Comparison of ENCODE assay signal across 9 cellular contexts in the genomic region with DNA sequence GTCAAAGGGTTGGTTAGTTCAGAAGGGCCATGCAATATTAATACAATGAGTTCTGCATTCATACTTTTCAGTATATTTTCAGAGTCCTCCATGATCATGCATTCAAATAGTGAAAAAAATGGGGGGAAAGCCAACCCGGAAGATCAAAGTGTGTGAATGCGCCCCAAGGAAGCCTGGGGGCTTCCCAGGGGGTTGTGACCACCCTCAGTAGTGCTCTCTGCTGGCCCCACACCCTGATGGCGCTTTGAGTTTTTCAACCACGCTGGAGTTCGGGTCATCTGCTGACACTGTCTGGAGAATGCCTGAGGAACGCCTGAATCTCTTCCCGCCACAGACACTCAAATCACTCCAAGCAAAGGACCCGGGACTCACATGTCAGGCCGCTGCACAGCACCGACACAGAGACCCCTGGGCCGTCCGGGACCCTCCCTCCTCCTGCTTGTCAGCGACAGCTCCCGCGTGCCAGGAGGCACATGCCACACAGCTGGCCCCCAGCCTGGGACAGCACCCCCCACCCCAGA. TPM values are rescaled to one million over a fixed set of nuclear protein-coding genes. Genes with fewer than 3 reads are reported as not detected.
DNase-seq lines count a peak whose midpoint lies in the region; ATAC-seq and TF ChIP-seq lines count a peak whose summit lies in the region.
"Had no signal": no experiment of that assay in that cellular context is flagged by ENCODE, and none has a peak within 500 bp of the region (broad histone marks: within the 10 kb centered on the region; RNA-seq: fewer than 3 reads in every experiment).

No MANE protein-coding gene starts in this region.

- 16% methylated on average over 2 to 15 of the region's 15 CpGs for WGBS in testis, 2 donors

- no peak overlapping the region for H3K27ac Mint-ChIP-seq in CD8-positive, alpha-beta T cell

- peak; percentile 15 for ATAC-seq in left colon
- no peak for ATAC-seq in CD8-positive, alpha-beta T cell

- CTCF ChIA-PET in CD8-positive, alpha-beta T cell (lab: Charles Lee), result no interaction called here

- no peaks in the 10 kb centered on the region for H3K36me3 Mint-ChIP-seq in CD8-positive, alpha-beta T cell

- no peaks in the 10 kb centered on the region for H3K9me3 ChIP-seq in testis
- H3K9me3 ChIP-seq in CD8-positive, alpha-beta T cell (ENCODE audit: low read length), result no peaks in the 10 kb centered on the region

- peaks cover 2% of the 10 kb centered on the region for H3K9me3 Mint-ChIP-seq in CD8-positive, alpha-beta T cell

- H3K4me1 Mint-ChIP-seq in CD8-positive, alpha-beta T cell (ENCODE audit: low read depth), result peaks cover 4% of the 10 kb centered on the region

- TF ChIP-seq CTCF in astrocyte of the cerebellum (IDR thresholded peaks at IDR 0.05; ENCODE audit: low read depth, low read length, missing control alignments) (no peak), testis (IDR thresholded peaks at IDR 0.05) (no peak)
- TF ChIP-seq CTCF in CD8-positive, alpha-beta T cell (IDR thresholded peaks at IDR 0.05), result no peak

- H3K4me3 ChIP-seq in astrocyte of the cerebellum (ENCODE audit: low read depth, low read length) (peak overlapping the region; percentile 85), testis (peak overlapping the region; percentile 72 to 91)
- H3K4me3 ChIP-seq in CD8-positive, alpha-beta T cell (ENCODE audit: low read depth, low read length), result no peak overlapping the region

- no peaks in the 10 kb centered on the region for H3K27me3 ChIP-seq in testis
- no peaks in the 10 kb centered on the region for H3K27me3 ChIP-seq in CD8-positive, alpha-beta T cell (ENCODE audit: insufficient read depth, low read length)

- peaks cover 24% of the 10 kb centered on the region for H3K27me3 Mint-ChIP-seq in CD8-positive, alpha-beta T cell (ENCODE audit: low read depth)

- in situ Hi-C loops in astrocyte of the cerebellum (cut with HindIII; ENCODE audit: low sequenced_read_pairs), result no loop called here

- no peaks in the 10 kb centered on the region for H3K36me3 ChIP-seq in testis (ENCODE audit: low read depth, missing control alignments)
- no peaks in the 10 kb centered on the region for H3K36me3 ChIP-seq in CD8-positive, alpha-beta T cell (ENCODE audit: insufficient read depth, low read length)

- peak overlapping the region; percentile 82 to 84 for H3K27ac ChIP-seq in testis
- no peak overlapping the region for H3K27ac ChIP-seq in CD8-positive, alpha-beta T cell (ENCODE audit: low read depth, low read length)

- DNase-seq in DMS53 (lab: John Stamatoyannopoulos, UW) (peak; percentile 45), DMS53 treated with DMSO at 0.1 percent for 48 hours (lab: John Stamatoyannopoulos, UW; ENCODE audit: unreplicated experiment) (no peak), astrocyte of the cerebellum (ENCODE audit: low read depth) (no peak), left colon (peak in 1 of 2 donors; percentile 44), testis (peak; percentile 53), head of caudate nucleus (no peak)
- DNase-seq in activated CD4-positive, alpha-beta T cell treated with anti-CD3 and anti-CD28 coated beads, Interleukin-2, amount 50 U/mL, for 1 hour, result no peak
- DNase-seq in CD8-positive, alpha-beta T cell, result no peak
- DNase-seq: 8988T had no signal

- peaks cover 72% of the 10 kb centered on the region for H3K4me1 ChIP-seq in testis
- no peaks in the 10 kb centered on the region for H3K4me1 ChIP-seq in CD8-positive, alpha-beta T cell (ENCODE audit: insufficient read depth, low read length)

- intact Hi-C loops in left colon (cut with DNase I, micrococcal nuclease), result no loop called here
- intact Hi-C loops in testis (cut with DNase I; ENCODE audit: low total_unique reads), result no loop called here
- intact Hi-C loops in head of caudate nucleus (cut with DNase I), result no loop called here
- intact Hi-C loops in CD8-positive, alpha-beta T cell (cut with DNase I, micrococcal nuclease), result no loop called here

- H3K4me3 Mint-ChIP-seq in CD8-positive, alpha-beta T cell, result no peak overlapping the region

- no peak for TF ChIP-seq POLR2A in testis (IDR thresholded peaks at IDR 0.05)

- POLR2A ChIA-PET in CD8-positive, alpha-beta T cell (lab: Charles Lee), result interaction anchor here (0.6 kb wide), 1 partner anchor 60 kb away, joined by 3 read pairs; no protein-coding TSS in a partner anchor

RNA-seq across cellular contexts. Expression of a gene that starts 1.0 kb away (rescaled TPM):
- total RNA-seq in left colon (10 to 100 TPM; 56.9 to 62.3 TPM), testis (10 to 100 TPM; 60.0 to 93.5 TPM)
- 28.5 TPM for polyA plus RNA-seq in testis (ENCODE audit: insufficient read depth, low read depth, low replicate concordance)
- total RNA-seq in CD8-positive, alpha-beta T cell, result under 1 TPM; 0.24 to 0.33 TPM

Comparison
In these comparisons a context has a peak if more than half of its experiments do, and no peak if none do; other contexts are left out.
1. DNase-seq: peak in DMS53 (single experiment) and testis (single experiment); none in DMS53 treated with DMSO at 0.1 percent for 48 hours (single experiment), astrocyte of the cerebellum (single experiment), activated CD4-positive, alpha-beta T cell treated with anti-CD3 and anti-CD28 coated beads, Interleukin-2, amount 50 U/mL, for 1 hour (single experiment), head of caudate nucleus (0 of 42) and CD8-positive, alpha-beta T cell (0 of 7).
2. RNA of a gene that starts 1.0 kb away (total RNA-seq): 60.0 to 93.5 TPM in testis and 56.9 to 62.3 TPM in left colon; 0.24 to 0.33 TPM in CD8-positive, alpha-beta T cell; every median in the first group is over 10 times any median in the second.